Comparison of ENCODE assay signal across 11 cellular contexts in genomic region chr11:102172127-102172848, GRCh38.
A peak's percentile ranks its signal among the peaks of the same experiment; 100 is the strongest.
DNase-seq lines count a peak whose midpoint lies in the region; ATAC-seq and TF ChIP-seq lines count a peak whose summit lies in the region.
"Had no signal": no experiment of that assay in that cellular context is flagged by ENCODE, and none has a peak within 500 bp of the region (broad histone marks: within the 10 kb centered on the region; RNA-seq: fewer than 3 reads in every experiment).

No MANE protein-coding gene starts in this region.

- no TSS peak for BruUV-seq in MCF 10A (replicated peaks; lab: Mats Ljungman, UMichigan)

- peak overlapping the region; percentile 58 for H3K27ac Mint-ChIP-seq in MCF 10A (ENCODE audit: low read depth, unreplicated experiment)
- H3K27ac Mint-ChIP-seq in type B pancreatic cell, result peak overlapping the region; percentile 88
- no peak overlapping the region for H3K27ac Mint-ChIP-seq in stimulated activated naive CD8-positive, alpha-beta T cell treated with anti-CD3 and anti-CD28 coated beads, Interleukin-15, amount 100 ng/mL, for 72 hours
- H3K27ac Mint-ChIP-seq: dendritic cell treated with granulocyte-macrophage colony-stimulating factor and Interleukin-4, amounts not matched to agents 40 ng/mL and 50 ng/mL, for 4 days had no signal

- H3K4me1 Mint-ChIP-seq in MCF 10A (ENCODE audit: insufficient read depth, unreplicated experiment), result peaks cover 38% of the 10 kb centered on the region
- peaks cover 20% of the 10 kb centered on the region for H3K4me1 Mint-ChIP-seq in type B pancreatic cell (ENCODE audit: unreplicated experiment)
- no peaks in the 10 kb centered on the region for H3K4me1 Mint-ChIP-seq in stimulated activated naive CD8-positive, alpha-beta T cell treated with anti-CD3 and anti-CD28 coated beads, Interleukin-15, amount 100 ng/mL, for 72 hours

- intact Hi-C loops in MCF 10A (cut with micrococcal nuclease), result no loop called here

- H3K9me3 Mint-ChIP-seq in MCF 10A (ENCODE audit: unreplicated experiment), result no peaks in the 10 kb centered on the region
- H3K9me3 Mint-ChIP-seq in type B pancreatic cell, result no peaks in the 10 kb centered on the region
- H3K9me3 Mint-ChIP-seq in stimulated activated naive CD8-positive, alpha-beta T cell treated with anti-CD3 and anti-CD28 coated beads, Interleukin-15, amount 100 ng/mL, for 72 hours, result no peaks in the 10 kb centered on the region
- H3K9me3 Mint-ChIP-seq: dendritic cell treated with granulocyte-macrophage colony-stimulating factor and Interleukin-4, amounts not matched to agents 40 ng/mL and 50 ng/mL, for 4 days had no signal

- ATAC-seq in stimulated activated naive CD8-positive, alpha-beta T cell treated with anti-CD3 and anti-CD28 coated beads, Interleukin-15, amount 100 ng/mL, for 72 hours, result no peak

- peak; percentile 22 for DNase-seq in NOMO-1 treated with DMSO at 0.1 percent for 48 hours (lab: John Stamatoyannopoulos, UW; ENCODE audit: unreplicated experiment)
- DNase-seq in NOMO-1 treated with dmso at 0.1 percent for 144 hours (lab: John Stamatoyannopoulos, UW; ENCODE audit: unreplicated experiment), result no peak
- peak; percentile 69 for DNase-seq in MCF 10A (ENCODE audit: unreplicated experiment)
- peak; percentile 67 for DNase-seq in iris pigment epithelial cell (ENCODE audit: low read depth)
- no peak for DNase-seq in type B pancreatic cell (ENCODE audit: extremely low spot score, unreplicated experiment)
- DNase-seq in stimulated activated naive CD8-positive, alpha-beta T cell treated with anti-CD3 and anti-CD28 coated beads, Interleukin-15, amount 100 ng/mL, for 72 hours, result no peak
- no peak for DNase-seq in GM20000 (ENCODE audit: low spot score)
- no peak for DNase-seq in amygdala (lab: John Stamatoyannopoulos, UW)
- DNase-seq: 8988T, NCI-H1417 had no signal

- H3K4me3 Mint-ChIP-seq in MCF 10A (ENCODE audit: unreplicated experiment) (peak overlapping the region; percentile 13), type B pancreatic cell (no peak overlapping the region)
- no peak overlapping the region for H3K4me3 Mint-ChIP-seq in stimulated activated naive CD8-positive, alpha-beta T cell treated with anti-CD3 and anti-CD28 coated beads, Interleukin-15, amount 100 ng/mL, for 72 hours
- H3K4me3 Mint-ChIP-seq: dendritic cell treated with granulocyte-macrophage colony-stimulating factor and Interleukin-4, amounts not matched to agents 40 ng/mL and 50 ng/mL, for 4 days had no signal

- TF ChIP-seq CTCF in MCF 10A (IDR thresholded peaks at IDR 0.05; ENCODE audit: unreplicated experiment) (no peak), type B pancreatic cell (conservative IDR thresholded peaks at IDR 0.05) (no peak), GM20000 (IDR thresholded peaks at IDR 0.05; ENCODE audit: extremely low read depth, missing control alignments) (no peak)

- POLR2A ChIA-PET in MCF 10A (lab: Yijun Ruan, JAX), result interaction anchor here (1.1 to 7.5 kb wide), 9 partner anchors 10 to 96 kb away, joined by 4 to 73 read pairs (median 7); no protein-coding TSS in a partner anchor

- peaks cover 33% of the 10 kb centered on the region for H3K36me3 Mint-ChIP-seq in MCF 10A (ENCODE audit: insufficient read depth, unreplicated experiment)
- peaks cover 43% of the 10 kb centered on the region for H3K36me3 Mint-ChIP-seq in type B pancreatic cell

- H3K27me3 Mint-ChIP-seq in MCF 10A (ENCODE audit: insufficient read depth, unreplicated experiment) (no peaks in the 10 kb centered on the region), type B pancreatic cell (no peaks in the 10 kb centered on the region)
- peaks cover 13% of the 10 kb centered on the region for H3K27me3 Mint-ChIP-seq in stimulated activated naive CD8-positive, alpha-beta T cell treated with anti-CD3 and anti-CD28 coated beads, Interleukin-15, amount 100 ng/mL, for 72 hours

- CTCF ChIA-PET in MCF 10A (lab: Yijun Ruan, JAX), result interaction anchor here (0.6 to 2.1 kb wide), 7 partner anchors 27 to 312 kb away, joined by 3 to 6 read pairs (median 3); no protein-coding TSS in a partner anchor

Comparison
In these comparisons a context has a peak if more than half of its experiments do, and no peak if none do; other contexts are left out.
1. DNase-seq: peak in NOMO-1 treated with DMSO at 0.1 percent for 48 hours (single experiment), MCF 10A (single experiment) and iris pigment epithelial cell (single experiment); none in NOMO-1 treated with dmso at 0.1 percent for 144 hours (single experiment), type B pancreatic cell (single experiment), stimulated activated naive CD8-positive, alpha-beta T cell treated with anti-CD3 and anti-CD28 coated beads, Interleukin-15, amount 100 ng/mL, for 72 hours (0 of 2), GM20000 (single experiment) and amygdala (0 of 56).
2. H3K27ac Mint-ChIP-seq: peak in MCF 10A (single experiment) and type B pancreatic cell (single experiment); none in stimulated activated naive CD8-positive, alpha-beta T cell treated with anti-CD3 and anti-CD28 coated beads, Interleukin-15, amount 100 ng/mL, for 72 hours (0 of 2).